In genomic region chr3:31908391-31909097, GRCh38 we compare ENCODE assay signal across 9 cellular contexts.
DNase-seq lines count a peak whose midpoint lies in the region; ATAC-seq and TF ChIP-seq lines count a peak whose summit lies in the region.
"Had no signal": no experiment of that assay in that cellular context is flagged by ENCODE, and none has a peak within 500 bp of the region (broad histone marks: within the 10 kb centered on the region; RNA-seq: fewer than 3 reads in every experiment).

No MANE protein-coding gene starts in this region.

- H3K36me3 ChIP-seq in brain microvascular endothelial cell (replicated peaks) (no peaks in the 10 kb centered on the region), psoas muscle (ENCODE audit: insufficient read depth in 1 of 2, low read depth in 1 of 2) (no peaks in the 10 kb centered on the region)

- no peak overlapping the region for H3K4me3 Mint-ChIP-seq in type B pancreatic cell

- no peaks in the 10 kb centered on the region for H3K36me3 Mint-ChIP-seq in type B pancreatic cell

- no peak overlapping the region for H3K27ac Mint-ChIP-seq in type B pancreatic cell

- peaks cover 13% of the 10 kb centered on the region for H3K4me1 Mint-ChIP-seq in type B pancreatic cell (ENCODE audit: unreplicated experiment)

- ATAC-seq in GM19395 (IDR thresholded peaks at IDR 0.05; ENCODE audit: unreplicated experiment) (peak; percentile 88), HG03460 (IDR thresholded peaks at IDR 0.05; ENCODE audit: unreplicated experiment) (peak; percentile 68), sciatic nerve (peak; percentile 44), psoas muscle (no peak)

- DNase-seq in brain microvascular endothelial cell: no peak
- no peak for DNase-seq in sciatic nerve (ENCODE audit: low spot score)
- no peak for DNase-seq in NCI-H1436 treated with DMSO at 0.1 percent for 48 hours (lab: John Stamatoyannopoulos, UW)
- DNase-seq in type B pancreatic cell (ENCODE audit: extremely low spot score, unreplicated experiment): no peak
- DNase-seq in psoas muscle: no peak
- DNase-seq: NCI-H524 treated with DMSO at 0.1 percent for 48 hours had no signal

- no peak overlapping the region for H3K27ac ChIP-seq in brain microvascular endothelial cell
- no peak overlapping the region for H3K27ac ChIP-seq in psoas muscle
- H3K27ac ChIP-seq: epithelial cell of prostate had no signal

- no peaks in the 10 kb centered on the region for H3K9me3 ChIP-seq in psoas muscle

- intact Hi-C loops in sciatic nerve (cut with DNase I) (no loop called here), psoas muscle (cut with DNase I) (no loop called here)

- H3K9me3 Mint-ChIP-seq in type B pancreatic cell: no peaks in the 10 kb centered on the region

- H3K4me1 ChIP-seq in psoas muscle: no peaks in the 10 kb centered on the region

- in situ Hi-C loops in brain microvascular endothelial cell (cut with HindIII; ENCODE audit: low pct_ligation_motif_present, low sequenced_read_pairs): no loop called here

- peak; percentile 48 for TF ChIP-seq CTCF in brain microvascular endothelial cell (IDR thresholded peaks at IDR 0.05; ENCODE audit: low read depth, low read length, missing control alignments)
- no peak for TF ChIP-seq CTCF in type B pancreatic cell (conservative IDR thresholded peaks at IDR 0.05)
- TF ChIP-seq CTCF in psoas muscle (IDR thresholded peaks at IDR 0.05): no peak

- H3K4me3 ChIP-seq in brain microvascular endothelial cell (ENCODE audit: low read depth, low read length) (no peak overlapping the region), psoas muscle (no peak overlapping the region)

- H3K27me3 ChIP-seq in brain microvascular endothelial cell (replicated peaks) (no peaks in the 10 kb centered on the region), psoas muscle (ENCODE audit: insufficient read depth in 3 of 3, low read length in 2 of 3) (no peaks in the 10 kb centered on the region)

- no peaks in the 10 kb centered on the region for H3K27me3 Mint-ChIP-seq in type B pancreatic cell

- WGBS in psoas muscle, 3 donors: 61 to 71% (median 67%) methylated on average over 5 of the region's 5 CpGs

Comparison
In these comparisons a context has a peak if more than half of its experiments do, and no peak if none do; other contexts are left out.
1. ATAC-seq: peak in GM19395 (single experiment), HG03460 (single experiment) and sciatic nerve (single experiment); none in psoas muscle (0 of 4).